Comparison of ENCODE assay signal across 15 cellular contexts in the genomic region with DNA sequence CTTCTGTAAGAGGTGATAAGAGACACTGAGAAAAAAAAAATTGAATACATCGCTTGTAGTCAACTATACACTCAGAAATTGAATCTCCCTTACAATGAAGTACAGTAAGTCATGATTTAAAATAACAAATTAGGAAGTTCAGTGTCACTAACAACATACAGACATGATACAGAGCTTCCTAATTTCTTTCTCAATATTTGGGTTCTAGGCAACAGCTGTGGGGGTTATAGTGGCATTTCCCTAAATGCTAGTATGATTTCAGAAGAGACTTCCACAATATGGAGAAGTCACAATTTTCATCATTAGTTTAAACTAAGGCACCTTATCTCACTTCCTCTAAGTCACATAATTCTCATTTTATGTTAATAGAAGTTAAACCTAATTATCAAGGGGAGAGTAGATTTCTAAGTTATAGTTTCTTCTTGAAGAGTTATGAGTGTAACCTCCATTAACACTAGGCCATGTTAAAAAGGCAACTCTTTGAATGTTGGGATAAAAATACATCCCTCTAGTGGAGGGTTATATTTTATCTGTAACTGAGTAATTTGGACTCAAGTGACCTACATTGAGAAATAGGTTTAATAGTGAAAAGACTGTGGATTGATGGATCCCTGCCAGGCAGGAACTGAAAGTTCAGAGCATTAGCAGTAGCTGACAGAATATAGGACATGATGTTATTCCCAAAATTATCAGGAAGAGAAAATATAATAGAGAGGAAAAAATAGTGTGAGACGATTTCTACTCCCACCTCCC.
DNase-seq lines count a peak whose midpoint lies in the region; ATAC-seq and TF ChIP-seq lines count a peak whose summit lies in the region.
"Had no signal": no experiment of that assay in that cellular context is flagged by ENCODE, and none has a peak within 500 bp of the region (broad histone marks: within the 10 kb centered on the region; RNA-seq: fewer than 3 reads in every experiment).

No MANE protein-coding gene starts in this region.

- H3K27ac ChIP-seq in RWPE2 (ENCODE audit: poor library complexity, severe bottlenecking), result no peak overlapping the region
- H3K27ac ChIP-seq: 22Rv1, SJSA1, skin epidermis had no signal

- H3K4me3 ChIP-seq in RWPE2 (ENCODE audit: severe bottlenecking), result no peak overlapping the region
- H3K4me3 ChIP-seq: mucosa of descending colon, SJSA1, skin epidermis had no signal

- CTCF ChIA-PET in GM10248 (lab: Yijun Ruan, JAX), result interaction anchor here (1.0 to 1.2 kb wide), 3 partner anchors 12 to 827 kb away, joined by 3 read pairs; no protein-coding TSS in a partner anchor

- ATAC-seq in RWPE2 (ENCODE audit: low read depth) (peak; percentile 41; the same call in 1 of the 3 replicates), left cardiac atrium (peak in 1 of 2 donors; percentile 64), sciatic nerve (peak; percentile 60), GM18870 (IDR thresholded peaks at IDR 0.05; ENCODE audit: unreplicated experiment) (no peak), HG02884 (IDR thresholded peaks at IDR 0.05; ENCODE audit: unreplicated experiment) (no peak)
- ATAC-seq: mucosa of descending colon had no signal

- TF ChIP-seq CTCF in RWPE2 (IDR thresholded peaks at IDR 0.05; ENCODE audit: poor library complexity, severe bottlenecking), result no peak
- no peak for TF ChIP-seq CTCF in GM10248 (IDR thresholded peaks at IDR 0.05; ENCODE audit: control extremely low read depth, extremely low read depth, low read depth, missing control alignments)

- no peaks in the 10 kb centered on the region for H3K27me3 ChIP-seq in RWPE2 (ENCODE audit: insufficient read depth, poor library complexity, severe bottlenecking)
- H3K27me3 ChIP-seq: SJSA1 had no signal

- H3K36me3 ChIP-seq in RWPE2 (ENCODE audit: low read depth), result no peaks in the 10 kb centered on the region
- H3K36me3 ChIP-seq: SJSA1 had no signal

- H3K4me1 ChIP-seq in RWPE2 (ENCODE audit: insufficient read depth, poor library complexity, severe bottlenecking), result no peaks in the 10 kb centered on the region
- H3K4me1 ChIP-seq: SJSA1 had no signal

- POLR2A ChIA-PET in GM10248 (lab: Yijun Ruan, JAX), result no interaction called here

- intact Hi-C loops in left cardiac atrium (cut with DNase I), result no loop called here
- intact Hi-C loops in sciatic nerve (cut with DNase I), result no loop called here

- no peaks in the 10 kb centered on the region for H3K9me3 ChIP-seq in RWPE2 (ENCODE audit: severe bottlenecking)
- H3K9me3 ChIP-seq: SJSA1 had no signal

- DNase-seq in DMS53 (lab: John Stamatoyannopoulos, UW) (peak; percentile 0), DMS53 treated with DMSO at 0.1 percent for 48 hours (lab: John Stamatoyannopoulos, UW; ENCODE audit: unreplicated experiment) (no peak), RWPE2 (ENCODE audit: low spot score) (no peak), left cardiac atrium (peak; percentile 53), sciatic nerve (ENCODE audit: low spot score) (no peak), GM10248 (ENCODE audit: extremely low spot score) (no peak)
- DNase-seq: activated CD4-positive, alpha-beta T cell treated with anti-CD3 and anti-CD28 coated beads, Interleukin-2, amount 50 U/mL, for 4 hours; activated naive CD4-positive, alpha-beta T cell treated with anti-CD3 and anti-CD28 coated beads for 36 hours; NCI-H2227 treated with DMSO at 0.1 percent for 48 hours had no signal

Comparison
In these comparisons a context has a peak if more than half of its experiments do, and no peak if none do; other contexts are left out.
1. DNase-seq: peak in DMS53 (single experiment) and left cardiac atrium (single experiment); none in DMS53 treated with DMSO at 0.1 percent for 48 hours (single experiment), RWPE2 (single experiment), sciatic nerve (single experiment) and GM10248 (single experiment).
2. ATAC-seq: peak in RWPE2 (single experiment) and sciatic nerve (single experiment); none in GM18870 (single experiment) and HG02884 (single experiment).